Comparison of ENCODE assay signal across 5 cellular contexts in the genomic region with DNA sequence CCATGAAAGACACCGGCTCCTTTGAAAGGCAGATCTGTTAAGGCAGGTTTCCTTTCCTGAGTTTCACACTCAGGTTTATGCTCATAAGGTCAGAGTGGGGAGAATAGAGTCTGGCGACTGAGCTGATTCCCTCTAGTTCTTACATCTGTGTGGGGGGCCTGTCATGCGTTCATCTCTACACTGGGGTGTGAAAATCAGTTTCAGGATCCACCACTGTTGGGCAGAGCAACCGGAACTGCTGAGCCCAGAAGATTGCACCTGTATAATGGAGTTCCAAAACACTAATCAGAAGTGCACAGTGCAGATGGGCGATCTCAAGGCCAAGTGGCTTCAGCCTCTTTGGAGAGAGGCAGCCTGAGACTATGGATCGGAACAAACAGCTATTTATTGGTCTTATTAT.
"Had no signal": no experiment of that assay in that cellular context is flagged by ENCODE, and none has a peak within 500 bp of the region (broad histone marks: within the 10 kb centered on the region; RNA-seq: fewer than 3 reads in every experiment).

No MANE protein-coding gene starts in this region.

- H3K27me3 Mint-ChIP-seq: IgD-negative memory B cell had no signal

- H2AFZ ChIP-seq: GM23338 had no signal

- H3K36me3 Mint-ChIP-seq: IgD-negative memory B cell had no signal

- H3K4me3 ChIP-seq: GM23338 had no signal

- H3K27ac Mint-ChIP-seq: GM23338, H9, IgD-negative memory B cell had no signal

- H3K4me1 Mint-ChIP-seq: IgD-negative memory B cell had no signal

- H3K4me3 Mint-ChIP-seq: GM23338, H9, IgD-negative memory B cell had no signal

- H3K9me3 Mint-ChIP-seq: GM23338, IgD-negative memory B cell had no signal

- ATAC-seq: GM23338 had no signal

- H3K4me2 ChIP-seq: GM23338 had no signal

- DNase-seq: H9, HCEC 1CT, KBM-7 had no signal
